In the genomic region with DNA sequence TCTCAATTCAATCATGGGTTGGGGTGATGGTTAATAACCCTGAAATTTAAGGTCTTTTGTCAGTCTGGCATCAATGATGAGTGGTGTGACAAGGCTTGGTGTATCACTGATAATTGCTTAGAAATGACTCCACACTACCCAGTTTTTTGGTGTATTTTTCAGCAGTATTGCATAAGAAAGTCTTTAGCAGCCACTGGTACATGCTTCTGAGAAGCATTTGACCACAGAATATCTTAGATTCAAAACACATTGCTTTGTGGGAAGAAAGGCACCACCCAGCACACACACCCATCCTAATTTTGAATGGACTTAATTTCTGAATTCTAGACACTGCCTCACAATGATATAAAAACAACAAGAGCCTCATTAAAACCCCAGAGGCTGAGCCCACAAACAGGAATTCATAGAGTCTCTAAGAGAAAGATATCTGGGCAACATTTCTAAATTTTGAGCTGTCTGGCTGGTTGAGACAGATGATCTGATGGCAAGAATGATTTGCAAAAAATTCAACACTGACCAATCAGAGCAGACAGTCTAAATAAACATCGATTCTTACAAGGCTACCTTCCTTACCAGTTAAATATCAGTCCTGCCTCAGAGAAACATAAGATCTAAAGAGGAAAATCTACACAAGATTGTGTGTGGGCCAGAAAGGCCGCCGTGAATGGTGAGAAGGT, we compare ENCODE assay signal across 15 cellular contexts.
DNase-seq lines count a peak whose midpoint lies in the region; ATAC-seq and TF ChIP-seq lines count a peak whose summit lies in the region.
"Had no signal": no experiment of that assay in that cellular context is flagged by ENCODE, and none has a peak within 500 bp of the region (broad histone marks: within the 10 kb centered on the region; RNA-seq: fewer than 3 reads in every experiment).

No MANE protein-coding gene starts in this region.

- H3K9ac ChIP-seq in smooth muscle cell (ENCODE audit: low read depth) = no peak overlapping the region

- H3K4me2 ChIP-seq in smooth muscle cell = peak overlapping the region; percentile 57

- H3K4me3 Mint-ChIP-seq in activated CD4-positive, alpha-beta T cell treated with anti-CD3 and anti-CD28 coated beads, Interleukin-2, amount 10 ng/mL, durations not matched to agents 7 days and 5 days = no peak overlapping the region

- peak overlapping the region; percentile 89 for H3K27ac ChIP-seq in smooth muscle cell (ENCODE audit: low read depth)
- H3K27ac ChIP-seq: A549, testis had no signal

- no peaks in the 10 kb centered on the region for H4K20me1 ChIP-seq in smooth muscle cell (ENCODE audit: low read depth)

- peaks cover 2% of the 10 kb centered on the region for H3K9me3 Mint-ChIP-seq in activated CD4-positive, alpha-beta T cell treated with anti-CD3 and anti-CD28 coated beads, Interleukin-2, amount 10 ng/mL, durations not matched to agents 7 days and 5 days
- H3K9me3 Mint-ChIP-seq: activated T-helper 2 cell treated with anti-CD3 and anti-CD28 coated beads, Interferon-gamma antibody, Interleukin-2, Interleukin-4, amounts not matched to agents 10 μg/mL and 5 μg/mL and 100 μg/mL, durations not matched to agents 14 hours and 24 hours and 36 hours had no signal

- H3K36me3 Mint-ChIP-seq in activated CD4-positive, alpha-beta T cell treated with anti-CD3 and anti-CD28 coated beads, Interleukin-2, amount 10 ng/mL, durations not matched to agents 7 days and 5 days (ENCODE audit: low read depth) = no peaks in the 10 kb centered on the region

- CTCF ChIA-PET in activated CD4-positive, alpha-beta T cell treated with anti-CD3 and anti-CD28 coated beads, Interleukin-2, amount 10 ng/mL, durations not matched to agents 7 days and 5 days (lab: Charles Lee) = no interaction called here

- no peaks in the 10 kb centered on the region for H3K9me3 ChIP-seq in smooth muscle cell (replicated peaks; ENCODE audit: low read depth)
- H3K9me3 ChIP-seq: A549, sigmoid colon, testis had no signal

- H3K27ac Mint-ChIP-seq in activated CD4-positive, alpha-beta T cell treated with anti-CD3 and anti-CD28 coated beads, Interleukin-2, amount 10 ng/mL, durations not matched to agents 7 days and 5 days = peak overlapping the region; percentile 80
- H3K27ac Mint-ChIP-seq: activated T-helper 2 cell treated with anti-CD3 and anti-CD28 coated beads, Interferon-gamma antibody, Interleukin-2, Interleukin-4, amounts not matched to agents 10 μg/mL and 5 μg/mL and 100 μg/mL, durations not matched to agents 14 hours and 24 hours and 36 hours had no signal

- no peak overlapping the region for H2AFZ ChIP-seq in smooth muscle cell (ENCODE audit: low read depth)

- H3F3A ChIP-seq in smooth muscle cell (ENCODE audit: low read depth) = peaks cover 5% of the 10 kb centered on the region

- no peaks in the 10 kb centered on the region for H3K27me3 ChIP-seq in smooth muscle cell (ENCODE audit: low read depth)
- H3K27me3 ChIP-seq: sigmoid colon, testis had no signal

- TF ChIP-seq CTCF in smooth muscle cell (IDR thresholded peaks at IDR 0.05; ENCODE audit: borderline replicate concordance, insufficient read depth, poor library complexity, severe bottlenecking) = no peak

- no peaks in the 10 kb centered on the region for H3K36me3 ChIP-seq in smooth muscle cell (ENCODE audit: low read depth)
- H3K36me3 ChIP-seq: sigmoid colon had no signal

- H3K27me3 Mint-ChIP-seq in activated CD4-positive, alpha-beta T cell treated with anti-CD3 and anti-CD28 coated beads, Interleukin-2, amount 10 ng/mL, durations not matched to agents 7 days and 5 days = peaks cover 5% of the 10 kb centered on the region

- H3K4me3 ChIP-seq in smooth muscle cell = no peak overlapping the region
- H3K4me3 ChIP-seq: A549, sigmoid colon, testis had no signal

- H3K4me1 Mint-ChIP-seq in activated CD4-positive, alpha-beta T cell treated with anti-CD3 and anti-CD28 coated beads, Interleukin-2, amount 10 ng/mL, durations not matched to agents 7 days and 5 days = peaks cover 28% of the 10 kb centered on the region

- H3K79me2 ChIP-seq in smooth muscle cell (ENCODE audit: low read depth) = no peaks in the 10 kb centered on the region

- peak; percentile 8 for DNase-seq in activated CD4-positive, alpha-beta T cell treated with anti-CD3 and anti-CD28 coated beads, Interleukin-2, amount 10 ng/mL, durations not matched to agents 7 days and 5 days
- no peak for DNase-seq in activated CD4-positive, alpha-beta T cell treated with anti-CD3 and anti-CD28 coated beads for 48 hours
- DNase-seq in NOMO-1 treated with dmso at 0.1 percent for 144 hours (lab: John Stamatoyannopoulos, UW; ENCODE audit: unreplicated experiment) (peak; percentile 9), fibroblast of gingiva (ENCODE audit: low read depth) (peak; percentile 90), smooth muscle cell (lab: John Stamatoyannopoulos, UW; ENCODE audit: unreplicated experiment) (no peak), activated gamma-delta T cell (lab: John Stamatoyannopoulos, UW) (no peak)
- DNase-seq: H7, NCI-H187, SHP77 treated with DMSO at 0.1 percent for 48 hours, sigmoid colon, testis had no signal

- WGBS in smooth muscle cell (ENCODE audit: low lambda C conversion rate) = 58% methylated on average over 3 of the region's 3 CpGs

- ATAC-seq in HG03280 (IDR thresholded peaks at IDR 0.05; ENCODE audit: unreplicated experiment) (no peak), GM19023 (IDR thresholded peaks at IDR 0.05; ENCODE audit: unreplicated experiment) (no peak)

- POLR2A ChIA-PET in activated CD4-positive, alpha-beta T cell treated with anti-CD3 and anti-CD28 coated beads, Interleukin-2, amount 10 ng/mL, durations not matched to agents 7 days and 5 days (lab: Charles Lee) = no interaction called here

- H3K4me1 ChIP-seq in smooth muscle cell (ENCODE audit: low read depth) = peaks cover 2% of the 10 kb centered on the region
- H3K4me1 ChIP-seq: testis had no signal

Comparison
In these comparisons a context has a peak if more than half of its experiments do, and no peak if none do; other contexts are left out.
1. DNase-seq: peak in activated CD4-positive, alpha-beta T cell treated with anti-CD3 and anti-CD28 coated beads, Interleukin-2, amount 10 ng/mL, durations not matched to agents 7 days and 5 days (single experiment), NOMO-1 treated with dmso at 0.1 percent for 144 hours (single experiment) and fibroblast of gingiva (single experiment); none in activated CD4-positive, alpha-beta T cell treated with anti-CD3 and anti-CD28 coated beads for 48 hours (single experiment), smooth muscle cell (single experiment) and activated gamma-delta T cell (single experiment).